ENCODE assay signal across 1 cellular context in the genomic region with DNA sequence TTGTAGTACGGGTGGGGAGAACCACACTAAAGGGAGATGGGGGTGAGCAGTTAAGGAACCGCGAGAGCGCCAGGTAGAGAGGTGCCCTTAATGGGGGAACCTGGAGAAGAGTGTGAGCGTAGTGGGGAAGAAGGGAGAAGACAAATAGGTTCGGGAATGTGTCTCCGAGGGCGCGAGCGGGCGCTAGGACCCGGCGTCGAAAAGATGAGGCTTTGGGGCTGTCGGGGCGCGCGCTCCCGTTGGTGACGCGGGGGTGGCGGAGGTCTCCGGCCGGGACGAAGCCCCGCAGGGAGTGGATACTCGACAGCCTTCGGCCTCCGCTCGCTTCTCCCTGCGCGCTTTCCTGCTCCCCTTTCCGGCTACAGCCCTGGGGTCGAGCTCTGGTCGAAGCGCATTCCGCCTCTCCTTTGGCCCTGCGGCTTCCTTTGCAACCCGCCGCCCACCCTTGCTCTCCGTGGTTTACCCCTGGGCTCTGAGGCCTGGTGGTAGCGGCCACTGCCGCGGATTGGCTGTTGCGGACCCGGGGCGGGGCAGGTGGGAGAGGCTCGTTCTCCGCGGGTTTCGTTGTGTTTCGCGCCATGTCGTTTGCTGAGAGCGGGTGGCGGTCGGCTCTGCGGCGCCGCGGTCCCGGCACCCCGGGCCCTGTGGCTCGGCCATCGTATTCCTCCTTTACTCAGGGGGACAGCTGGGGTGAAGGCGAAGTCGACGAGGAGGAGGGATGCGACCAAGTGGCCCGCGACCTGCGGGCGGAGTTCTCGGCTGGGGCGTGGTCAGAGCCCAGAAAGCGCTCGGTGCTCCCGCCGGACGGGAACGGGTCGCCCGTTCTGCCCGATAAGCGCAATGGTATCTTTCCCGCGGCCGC.
TF ChIP-seq lines count a peak whose summit lies in the region.

Gene ARL6IP6 (plus strand): TSS at position 574 of the 862 bp plus-strand sequence. CDS start 5 bp downstream, at position 579.

TF ChIP-seq in HepG2, 621 proteins besides CTCF, POLR2A, EP300 and RAD21 (continued from another document and continues in another):
- TF ChIP-seq DZIP1 (CRISPR knock-in tag; IDR thresholded peaks at IDR 0.05), result peak; percentile 96
- peak; percentile 98 for TF ChIP-seq TIGD3 (CRISPR knock-in tag; IDR thresholded peaks at IDR 0.05; ENCODE audit: borderline replicate concordance)
- peak; percentile 92 for TF ChIP-seq ZNF275 (CRISPR knock-in tag; IDR thresholded peaks at IDR 0.05; ENCODE audit: borderline replicate concordance)
- peak; percentile 48; the same call in 1 of the 2 replicates for TF ChIP-seq CBX5 (CRISPR knock-in tag; IDR thresholded peaks at IDR 0.05; ENCODE audit: borderline replicate concordance)
- TF ChIP-seq NRL (CRISPR knock-in tag; IDR thresholded peaks at IDR 0.05; ENCODE audit: borderline replicate concordance), result peak; percentile 99
- no peak for TF ChIP-seq RORA (CRISPR knock-in tag; IDR thresholded peaks at IDR 0.05)
- no peak for TF ChIP-seq FIP1L1 (IDR thresholded peaks at IDR 0.05; ENCODE audit: borderline replicate concordance, insufficient read depth, low read depth, low read length)
- TF ChIP-seq SRSF1 (optimal IDR thresholded peaks at IDR 0.05; ENCODE audit: low read depth, low read length), result peak; percentile 43
- TF ChIP-seq, protein P1, sequence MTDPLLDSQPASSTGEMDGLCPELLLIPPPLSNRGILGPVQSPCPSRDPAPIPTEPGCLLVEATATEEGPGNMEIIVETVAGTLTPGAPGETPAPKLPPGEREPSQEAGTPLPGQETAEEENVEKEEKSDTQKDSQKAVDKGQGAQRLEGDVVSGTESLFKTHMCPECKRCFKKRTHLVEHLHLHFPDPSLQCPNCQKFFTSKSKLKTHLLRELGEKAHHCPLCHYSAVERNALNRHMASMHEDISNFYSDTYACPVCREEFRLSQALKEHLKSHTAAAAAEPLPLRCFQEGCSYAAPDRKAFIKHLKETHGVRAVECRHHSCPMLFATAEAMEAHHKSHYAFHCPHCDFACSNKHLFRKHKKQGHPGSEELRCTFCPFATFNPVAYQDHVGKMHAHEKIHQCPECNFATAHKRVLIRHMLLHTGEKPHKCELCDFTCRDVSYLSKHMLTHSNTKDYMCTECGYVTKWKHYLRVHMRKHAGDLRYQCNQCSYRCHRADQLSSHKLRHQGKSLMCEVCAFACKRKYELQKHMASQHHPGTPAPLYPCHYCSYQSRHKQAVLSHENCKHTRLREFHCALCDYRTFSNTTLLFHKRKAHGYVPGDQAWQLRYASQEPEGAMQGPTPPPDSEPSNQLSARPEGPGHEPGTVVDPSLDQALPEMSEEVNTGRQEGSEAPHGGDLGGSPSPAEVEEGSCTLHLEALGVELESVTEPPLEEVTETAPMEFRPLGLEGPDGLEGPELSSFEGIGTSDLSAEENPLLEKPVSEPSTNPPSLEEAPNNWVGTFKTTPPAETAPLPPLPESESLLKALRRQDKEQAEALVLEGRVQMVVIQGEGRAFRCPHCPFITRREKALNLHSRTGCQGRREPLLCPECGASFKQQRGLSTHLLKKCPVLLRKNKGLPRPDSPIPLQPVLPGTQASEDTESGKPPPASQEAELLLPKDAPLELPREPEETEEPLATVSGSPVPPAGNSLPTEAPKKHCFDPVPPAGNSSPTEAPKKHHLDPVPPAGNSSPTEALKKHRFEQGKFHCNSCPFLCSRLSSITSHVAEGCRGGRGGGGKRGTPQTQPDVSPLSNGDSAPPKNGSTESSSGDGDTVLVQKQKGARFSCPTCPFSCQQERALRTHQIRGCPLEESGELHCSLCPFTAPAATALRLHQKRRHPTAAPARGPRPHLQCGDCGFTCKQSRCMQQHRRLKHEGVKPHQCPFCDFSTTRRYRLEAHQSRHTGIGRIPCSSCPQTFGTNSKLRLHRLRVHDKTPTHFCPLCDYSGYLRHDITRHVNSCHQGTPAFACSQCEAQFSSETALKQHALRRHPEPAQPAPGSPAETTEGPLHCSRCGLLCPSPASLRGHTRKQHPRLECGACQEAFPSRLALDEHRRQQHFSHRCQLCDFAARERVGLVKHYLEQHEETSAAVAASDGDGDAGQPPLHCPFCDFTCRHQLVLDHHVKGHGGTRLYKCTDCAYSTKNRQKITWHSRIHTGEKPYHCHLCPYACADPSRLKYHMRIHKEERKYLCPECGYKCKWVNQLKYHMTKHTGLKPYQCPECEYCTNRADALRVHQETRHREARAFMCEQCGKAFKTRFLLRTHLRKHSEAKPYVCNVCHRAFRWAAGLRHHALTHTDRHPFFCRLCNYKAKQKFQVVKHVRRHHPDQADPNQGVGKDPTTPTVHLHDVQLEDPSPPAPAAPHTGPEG (CRISPR knock-in tag; IDR thresholded peaks at IDR 0.05), result peak; percentile 74
- no peak; the same call in 1 of the 2 replicates for TF ChIP-seq KMT2A (CRISPR knock-in tag; IDR thresholded peaks at IDR 0.05)
- no peak; the same call in 1 of the 2 replicates for TF ChIP-seq BRD4 (CRISPR knock-in tag; IDR thresholded peaks at IDR 0.05)
- TF ChIP-seq, protein P2, sequence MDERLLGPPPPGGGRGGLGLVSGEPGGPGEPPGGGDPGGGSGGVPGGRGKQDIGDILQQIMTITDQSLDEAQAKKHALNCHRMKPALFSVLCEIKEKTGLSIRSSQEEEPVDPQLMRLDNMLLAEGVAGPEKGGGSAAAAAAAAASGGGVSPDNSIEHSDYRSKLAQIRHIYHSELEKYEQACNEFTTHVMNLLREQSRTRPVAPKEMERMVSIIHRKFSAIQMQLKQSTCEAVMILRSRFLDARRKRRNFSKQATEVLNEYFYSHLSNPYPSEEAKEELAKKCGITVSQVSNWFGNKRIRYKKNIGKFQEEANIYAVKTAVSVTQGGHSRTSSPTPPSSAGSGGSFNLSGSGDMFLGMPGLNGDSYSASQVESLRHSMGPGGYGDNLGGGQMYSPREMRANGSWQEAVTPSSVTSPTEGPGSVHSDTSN (CRISPR knock-in tag; IDR thresholded peaks at IDR 0.05), result no peak
- TF ChIP-seq SAFB2 (CRISPR knock-in tag; IDR thresholded peaks at IDR 0.05; ENCODE audit: borderline replicate concordance, low read depth), result no peak
- TF ChIP-seq STAT5B (CRISPR knock-in tag; IDR thresholded peaks at IDR 0.05), result peak; percentile 93; the same call in 1 of the 2 replicates
- peak; percentile 35; the same call in 1 of the 2 replicates for TF ChIP-seq SP2 (CRISPR knock-in tag; IDR thresholded peaks at IDR 0.05)
- TF ChIP-seq ZNF329 (CRISPR knock-in tag; IDR thresholded peaks at IDR 0.05; ENCODE audit: low read depth), result peak; percentile 74; the same call in 1 of the 2 replicates
- peak; percentile 34; the same call in 1 of the 2 replicates for TF ChIP-seq FOSL2 (CRISPR knock-in tag; IDR thresholded peaks at IDR 0.05)
- TF ChIP-seq RBM39 (IDR thresholded peaks at IDR 0.05; ENCODE audit: low read depth, low read length, poor library complexity, severe bottlenecking), result peak; percentile 83
- TF ChIP-seq MLLT10 (CRISPR knock-in tag; IDR thresholded peaks at IDR 0.05), result no peak
- TF ChIP-seq ZNF552 (CRISPR knock-in tag; IDR thresholded peaks at IDR 0.05; ENCODE audit: borderline replicate concordance), result no peak; the same call in 1 of the 2 replicates
- TF ChIP-seq, protein P3, sequence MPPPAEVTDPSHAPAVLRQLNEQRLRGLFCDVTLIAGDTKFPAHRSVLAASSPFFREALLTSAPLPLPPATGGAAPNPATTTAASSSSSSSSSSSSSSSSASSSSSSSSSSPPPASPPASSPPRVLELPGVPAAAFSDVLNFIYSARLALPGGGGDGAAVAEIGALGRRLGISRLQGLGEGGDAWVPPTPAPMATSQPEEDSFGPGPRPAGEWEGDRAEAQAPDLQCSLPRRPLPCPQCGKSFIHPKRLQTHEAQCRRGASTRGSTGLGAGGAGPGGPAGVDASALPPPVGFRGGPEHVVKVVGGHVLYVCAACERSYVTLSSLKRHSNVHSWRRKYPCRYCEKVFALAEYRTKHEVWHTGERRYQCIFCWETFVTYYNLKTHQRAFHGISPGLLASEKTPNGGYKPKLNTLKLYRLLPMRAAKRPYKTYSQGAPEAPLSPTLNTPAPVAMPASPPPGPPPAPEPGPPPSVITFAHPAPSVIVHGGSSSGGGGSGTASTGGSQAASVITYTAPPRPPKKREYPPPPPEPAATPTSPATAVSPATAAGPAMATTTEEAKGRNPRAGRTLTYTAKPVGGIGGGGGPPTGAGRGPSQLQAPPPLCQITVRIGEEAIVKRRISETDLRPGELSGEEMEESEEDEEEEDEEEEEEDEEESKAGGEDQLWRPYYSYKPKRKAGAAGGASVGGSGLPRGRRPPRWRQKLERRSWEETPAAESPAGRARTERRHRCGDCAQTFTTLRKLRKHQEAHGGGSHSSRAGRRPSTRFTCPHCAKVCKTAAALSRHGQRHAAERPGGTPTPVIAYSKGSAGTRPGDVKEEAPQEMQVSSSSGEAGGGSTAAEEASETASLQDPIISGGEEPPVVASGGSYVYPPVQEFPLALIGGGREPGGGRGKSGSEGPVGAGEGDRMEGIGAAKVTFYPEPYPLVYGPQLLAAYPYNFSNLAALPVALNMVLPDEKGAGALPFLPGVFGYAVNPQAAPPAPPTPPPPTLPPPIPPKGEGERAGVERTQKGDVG (CRISPR knock-in tag; IDR thresholded peaks at IDR 0.05; ENCODE audit: borderline replicate concordance), result no peak
- TF ChIP-seq, protein P4, sequence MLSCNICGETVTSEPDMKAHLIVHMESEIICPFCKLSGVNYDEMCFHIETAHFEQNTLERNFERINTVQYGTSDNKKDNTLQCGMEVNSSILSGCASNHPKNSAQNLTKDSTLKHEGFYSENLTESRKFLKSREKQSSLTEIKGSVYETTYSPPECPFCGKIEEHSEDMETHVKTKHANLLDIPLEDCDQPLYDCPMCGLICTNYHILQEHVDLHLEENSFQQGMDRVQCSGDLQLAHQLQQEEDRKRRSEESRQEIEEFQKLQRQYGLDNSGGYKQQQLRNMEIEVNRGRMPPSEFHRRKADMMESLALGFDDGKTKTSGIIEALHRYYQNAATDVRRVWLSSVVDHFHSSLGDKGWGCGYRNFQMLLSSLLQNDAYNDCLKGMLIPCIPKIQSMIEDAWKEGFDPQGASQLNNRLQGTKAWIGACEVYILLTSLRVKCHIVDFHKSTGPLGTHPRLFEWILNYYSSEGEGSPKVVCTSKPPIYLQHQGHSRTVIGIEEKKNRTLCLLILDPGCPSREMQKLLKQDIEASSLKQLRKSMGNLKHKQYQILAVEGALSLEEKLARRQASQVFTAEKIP (CRISPR knock-in tag; IDR thresholded peaks at IDR 0.05; ENCODE audit: borderline replicate concordance), result no peak
- TF ChIP-seq ZBTB42 (CRISPR knock-in tag; IDR thresholded peaks at IDR 0.05), result 0 out of 2 replicates have a peak, but pooled peaks have one; percentile 23
- no peak; the same call in 1 of the 2 replicates for TF ChIP-seq SP1 (IDR thresholded peaks at IDR 0.05)
- peak; percentile 77 for TF ChIP-seq SP1 (CRISPR knock-in tag; IDR thresholded peaks at IDR 0.05)
- TF ChIP-seq HNF4G (IDR thresholded peaks at IDR 0.05; ENCODE audit: borderline replicate concordance, low read depth, low read length), result peak; percentile 36; the same call in 1 of the 2 replicates
- peak; percentile 68; the same call in 1 of the 2 replicates for TF ChIP-seq HNF4G (CRISPR knock-in tag; IDR thresholded peaks at IDR 0.05; ENCODE audit: borderline replicate concordance, low read depth)
- TF ChIP-seq, protein P5, sequence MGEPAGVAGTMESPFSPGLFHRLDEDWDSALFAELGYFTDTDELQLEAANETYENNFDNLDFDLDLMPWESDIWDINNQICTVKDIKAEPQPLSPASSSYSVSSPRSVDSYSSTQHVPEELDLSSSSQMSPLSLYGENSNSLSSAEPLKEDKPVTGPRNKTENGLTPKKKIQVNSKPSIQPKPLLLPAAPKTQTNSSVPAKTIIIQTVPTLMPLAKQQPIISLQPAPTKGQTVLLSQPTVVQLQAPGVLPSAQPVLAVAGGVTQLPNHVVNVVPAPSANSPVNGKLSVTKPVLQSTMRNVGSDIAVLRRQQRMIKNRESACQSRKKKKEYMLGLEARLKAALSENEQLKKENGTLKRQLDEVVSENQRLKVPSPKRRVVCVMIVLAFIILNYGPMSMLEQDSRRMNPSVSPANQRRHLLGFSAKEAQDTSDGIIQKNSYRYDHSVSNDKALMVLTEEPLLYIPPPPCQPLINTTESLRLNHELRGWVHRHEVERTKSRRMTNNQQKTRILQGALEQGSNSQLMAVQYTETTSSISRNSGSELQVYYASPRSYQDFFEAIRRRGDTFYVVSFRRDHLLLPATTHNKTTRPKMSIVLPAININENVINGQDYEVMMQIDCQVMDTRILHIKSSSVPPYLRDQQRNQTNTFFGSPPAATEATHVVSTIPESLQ (CRISPR knock-in tag; conservative IDR thresholded peaks at IDR 0.05), result no peak
